ENCODE assay signal across 11 cellular contexts in genomic region chr10:13743101-13743693, GRCh38.
DNase-seq lines count a peak whose midpoint lies in the region; ATAC-seq and TF ChIP-seq lines count a peak whose summit lies in the region.
"Had no signal": no experiment of that assay in that cellular context is flagged by ENCODE, and none has a peak within 500 bp of the region (broad histone marks: within the 10 kb centered on the region; RNA-seq: fewer than 3 reads in every experiment).

No MANE protein-coding gene starts in this region.

- H3K9me3 ChIP-seq in adrenal gland (replicated peaks in 1 of 3), result no peaks in the 10 kb centered on the region

- TF ChIP-seq CTCF in adrenal gland (IDR thresholded peaks at IDR 0.05), result no peak
- no peak for TF ChIP-seq CTCF in dorsolateral prefrontal cortex (IDR thresholded peaks at IDR 0.05 in 54 of 56, conservative IDR thresholded peaks at IDR 0.05 in 2 of 56; ENCODE audit: low read depth in 1 of 56, partially characterized antibody in 56 of 56)

- WGBS in adrenal gland, 4 donors, result 36 to 73% (median 50%) methylated on average over 13 to 15 of the region's 15 CpGs

- H3K36me3 ChIP-seq in adrenal gland (replicated peaks in 1 of 2), result no peaks in the 10 kb centered on the region

- H3K27me3 ChIP-seq in adrenal gland (no peaks in the 10 kb centered on the region), dorsolateral prefrontal cortex (no peaks in the 10 kb centered on the region)

- intact Hi-C loops in adrenal gland (cut with DNase I), result no loop called here
- intact Hi-C loops in dorsolateral prefrontal cortex (cut with DNase I), result no loop called here

- H3K4me1 ChIP-seq in adrenal gland (replicated peaks in 1 of 2), result no peaks in the 10 kb centered on the region

- H3K27ac ChIP-seq in adrenal gland (no peak overlapping the region), dorsolateral prefrontal cortex (peak overlapping the region in 1 of 59 donors; percentile 13)

- peak; percentile 59 for ATAC-seq in GM19023 (IDR thresholded peaks at IDR 0.05; ENCODE audit: unreplicated experiment)
- peak; percentile 53 for ATAC-seq in HG03135 (IDR thresholded peaks at IDR 0.05; ENCODE audit: unreplicated experiment)
- ATAC-seq in GM18873 (IDR thresholded peaks at IDR 0.05; ENCODE audit: low FRiP score, unreplicated experiment), result no peak
- ATAC-seq: Panc1 had no signal

- no peak for TF ChIP-seq POLR2A in adrenal gland (IDR thresholded peaks at IDR 0.05)

- peak in 6 of 7 donors; percentile 18 to 63 (median 33) for DNase-seq in adrenal gland
- peak; percentile 32 for DNase-seq in skeletal muscle cell (ENCODE audit: low read depth)
- DNase-seq in NCI-H1694 treated with DMSO at 0.1 percent for 48 hours (lab: John Stamatoyannopoulos, UW), result no peak
- DNase-seq in dorsolateral prefrontal cortex, result no peak
- DNase-seq: DMS53, naive B cell, NCI-H1105 treated with DMSO at 0.1 percent for 48 hours had no signal

- no peak overlapping the region for H3K4me3 ChIP-seq in adrenal gland
- no peak overlapping the region for H3K4me3 ChIP-seq in skeletal muscle cell (ENCODE audit: low read depth, low read length)
- H3K4me3 ChIP-seq in dorsolateral prefrontal cortex, result no peak overlapping the region

Comparison
In these comparisons a context has a peak if more than half of its experiments do, and no peak if none do; other contexts are left out.
1. DNase-seq: peak in adrenal gland (6 of 7) and skeletal muscle cell (single experiment); none in NCI-H1694 treated with DMSO at 0.1 percent for 48 hours (single experiment) and dorsolateral prefrontal cortex (0 of 10).